Comparison of ENCODE assay signal across 1 cellular context in genomic region chr19:12666305-12667048, GRCh38.
TF ChIP-seq lines count a peak whose summit lies in the region.

TSS of gene MAN2B1 (minus strand) at chr19:12666742. CDS start at chr19:12666701, 41 bp downstream.
A gene with protein sequence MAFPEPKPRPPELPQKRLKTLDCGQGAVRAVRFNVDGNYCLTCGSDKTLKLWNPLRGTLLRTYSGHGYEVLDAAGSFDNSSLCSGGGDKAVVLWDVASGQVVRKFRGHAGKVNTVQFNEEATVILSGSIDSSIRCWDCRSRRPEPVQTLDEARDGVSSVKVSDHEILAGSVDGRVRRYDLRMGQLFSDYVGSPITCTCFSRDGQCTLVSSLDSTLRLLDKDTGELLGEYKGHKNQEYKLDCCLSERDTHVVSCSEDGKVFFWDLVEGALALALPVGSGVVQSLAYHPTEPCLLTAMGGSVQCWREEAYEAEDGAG (plus strand): TSS chr19:12666807. CDS start chr19:12669791, 2,984 bp downstream.

TF ChIP-seq in K562, 482 proteins besides CTCF, POLR2A, EP300 and RAD21 (continues in another document):
- TF ChIP-seq ZNF445 (CRISPR knock-in tag; IDR thresholded peaks at IDR 0.05; ENCODE audit: low read depth): no peak
- TF ChIP-seq, protein P1, sequence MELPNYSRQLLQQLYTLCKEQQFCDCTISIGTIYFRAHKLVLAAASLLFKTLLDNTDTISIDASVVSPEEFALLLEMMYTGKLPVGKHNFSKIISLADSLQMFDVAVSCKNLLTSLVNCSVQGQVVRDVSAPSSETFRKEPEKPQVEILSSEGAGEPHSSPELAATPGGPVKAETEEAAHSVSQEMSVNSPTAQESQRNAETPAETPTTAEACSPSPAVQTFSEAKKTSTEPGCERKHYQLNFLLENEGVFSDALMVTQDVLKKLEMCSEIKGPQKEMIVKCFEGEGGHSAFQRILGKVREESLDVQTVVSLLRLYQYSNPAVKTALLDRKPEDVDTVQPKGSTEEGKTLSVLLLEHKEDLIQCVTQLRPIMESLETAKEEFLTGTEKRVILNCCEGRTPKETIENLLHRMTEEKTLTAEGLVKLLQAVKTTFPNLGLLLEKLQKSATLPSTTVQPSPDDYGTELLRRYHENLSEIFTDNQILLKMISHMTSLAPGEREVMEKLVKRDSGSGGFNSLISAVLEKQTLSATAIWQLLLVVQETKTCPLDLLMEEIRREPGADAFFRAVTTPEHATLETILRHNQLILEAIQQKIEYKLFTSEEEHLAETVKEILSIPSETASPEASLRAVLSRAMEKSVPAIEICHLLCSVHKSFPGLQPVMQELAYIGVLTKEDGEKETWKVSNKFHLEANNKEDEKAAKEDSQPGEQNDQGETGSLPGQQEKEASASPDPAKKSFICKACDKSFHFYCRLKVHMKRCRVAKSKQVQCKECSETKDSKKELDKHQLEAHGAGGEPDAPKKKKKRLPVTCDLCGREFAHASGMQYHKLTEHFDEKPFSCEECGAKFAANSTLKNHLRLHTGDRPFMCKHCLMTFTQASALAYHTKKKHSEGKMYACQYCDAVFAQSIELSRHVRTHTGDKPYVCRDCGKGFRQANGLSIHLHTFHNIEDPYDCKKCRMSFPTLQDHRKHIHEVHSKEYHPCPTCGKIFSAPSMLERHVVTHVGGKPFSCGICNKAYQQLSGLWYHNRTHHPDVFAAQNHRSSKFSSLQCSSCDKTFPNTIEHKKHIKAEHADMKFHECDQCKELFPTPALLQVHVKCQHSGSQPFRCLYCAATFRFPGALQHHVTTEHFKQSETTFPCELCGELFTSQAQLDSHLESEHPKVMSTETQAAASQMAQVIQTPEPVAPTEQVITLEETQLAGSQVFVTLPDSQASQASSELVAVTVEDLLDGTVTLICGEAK (IDR thresholded peaks at IDR 0.05): 0 out of 2 replicates have a peak, but pooled peaks have one; percentile 14
- TF ChIP-seq, protein P1 (CRISPR knock-in tag; IDR thresholded peaks at IDR 0.05): no peak
- TF ChIP-seq CBX1 (IDR thresholded peaks at IDR 0.05; ENCODE audit: low read depth): 0 out of 2 replicates have a peak, but pooled peaks have one; percentile 6
- no peak for TF ChIP-seq GABPA (tag; conservative IDR thresholded peaks at IDR 0.05; ENCODE audit: low read depth)
- TF ChIP-seq PHF8 (IDR thresholded peaks at IDR 0.05; ENCODE audit: borderline replicate concordance, low read length): peak; percentile 78; the same call in 1 of the 2 replicates
- no peak for TF ChIP-seq PKNOX1 (IDR thresholded peaks at IDR 0.05)
- no peak for TF ChIP-seq FOXM1 (IDR thresholded peaks at IDR 0.05; ENCODE audit: low read depth)
- no peak for TF ChIP-seq FOXM1 (CRISPR knock-in tag; IDR thresholded peaks at IDR 0.05; ENCODE audit: low read depth)
- TF ChIP-seq, protein P2, sequence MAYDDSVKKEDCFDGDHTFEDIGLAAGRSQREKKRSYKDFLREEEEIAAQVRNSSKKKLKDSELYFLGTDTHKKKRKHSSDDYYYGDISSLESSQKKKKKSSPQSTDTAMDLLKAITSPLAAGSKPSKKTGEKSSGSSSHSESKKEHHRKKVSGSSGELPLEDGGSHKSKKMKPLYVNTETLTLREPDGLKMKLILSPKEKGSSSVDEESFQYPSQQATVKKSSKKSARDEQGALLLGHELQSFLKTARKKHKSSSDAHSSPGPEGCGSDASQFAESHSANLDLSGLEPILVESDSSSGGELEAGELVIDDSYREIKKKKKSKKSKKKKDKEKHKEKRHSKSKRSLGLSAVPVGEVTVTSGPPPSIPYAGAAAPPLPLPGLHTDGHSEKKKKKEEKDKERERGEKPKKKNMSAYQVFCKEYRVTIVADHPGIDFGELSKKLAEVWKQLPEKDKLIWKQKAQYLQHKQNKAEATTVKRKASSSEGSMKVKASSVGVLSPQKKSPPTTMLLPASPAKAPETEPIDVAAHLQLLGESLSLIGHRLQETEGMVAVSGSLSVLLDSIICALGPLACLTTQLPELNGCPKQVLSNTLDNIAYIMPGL (CRISPR knock-in tag; IDR thresholded peaks at IDR 0.05): no peak
- no peak for TF ChIP-seq TFE3 (CRISPR knock-in tag; IDR thresholded peaks at IDR 0.05)
- no peak for TF ChIP-seq ZKSCAN1 (IDR thresholded peaks at IDR 0.05; ENCODE audit: low read depth, low read length)
- no peak for TF ChIP-seq THRB (CRISPR knock-in tag; conservative IDR thresholded peaks at IDR 0.05)
- no peak for TF ChIP-seq PBX2 (CRISPR knock-in tag; IDR thresholded peaks at IDR 0.05; ENCODE audit: low read depth)
- no peak for TF ChIP-seq PBX2 (tag; conservative IDR thresholded peaks at IDR 0.05; ENCODE audit: low read depth)
- TF ChIP-seq RCOR1 (IDR thresholded peaks at IDR 0.05; ENCODE audit: borderline replicate concordance in 1 of 2, low read depth in 2 of 2, low read length in 2 of 2): 0 out of 4 replicates have a peak, but pooled peaks of 1 of the 2 experiments have one; percentile 6
- TF ChIP-seq ZNF280B (CRISPR knock-in tag; IDR thresholded peaks at IDR 0.05): no peak
- TF ChIP-seq L3MBTL2 (IDR thresholded peaks at IDR 0.05): peak; percentile 33; the same call in 1 of the 2 replicates
- TF ChIP-seq ILF3 (IDR thresholded peaks at IDR 0.05; ENCODE audit: borderline replicate concordance): no peak
- no peak for TF ChIP-seq BCL6 (CRISPR knock-in tag; IDR thresholded peaks at IDR 0.05)
- no peak for TF ChIP-seq ARID2 (IDR thresholded peaks at IDR 0.05)
- peak in 1 of 2 experiments; percentile 51; a peak in 2 of 4 replicates for TF ChIP-seq SIN3A (IDR thresholded peaks at IDR 0.05; ENCODE audit: borderline replicate concordance in 2 of 2, control insufficient read depth in 1 of 2, low read depth in 2 of 2, low read length in 2 of 2)
- no peak for TF ChIP-seq POLR3G (IDR thresholded peaks at IDR 0.05; ENCODE audit: extremely low read depth, insufficient read length, insufficient replicate concordance)
- TF ChIP-seq SETDB1 (IDR thresholded peaks at IDR 0.05; ENCODE audit: low read length): no peak
- TF ChIP-seq E2F1 (CRISPR knock-in tag; IDR thresholded peaks at IDR 0.05): peak; percentile 42; the same call in 1 of the 2 replicates
- TF ChIP-seq SRSF3 (IDR thresholded peaks at IDR 0.05; ENCODE audit: insufficient read depth, low read length): no peak
- 0 out of 2 replicates have a peak, but pooled peaks have one; percentile 10 for TF ChIP-seq ZNF41 (CRISPR knock-in tag; conservative IDR thresholded peaks at IDR 0.05)
- no peak for TF ChIP-seq ELF4 (CRISPR knock-in tag; IDR thresholded peaks at IDR 0.05)
- TF ChIP-seq MED1 (CRISPR knock-in tag; IDR thresholded peaks at IDR 0.05; ENCODE audit: borderline replicate concordance): no peak
- TF ChIP-seq MITF (IDR thresholded peaks at IDR 0.05): no peak
- no peak for TF ChIP-seq TCF7L2 (IDR thresholded peaks at IDR 0.05; ENCODE audit: low read depth, low read length)
- no peak for TF ChIP-seq ETV1 (tag; conservative IDR thresholded peaks at IDR 0.05; ENCODE audit: low read depth)
- TF ChIP-seq RBM34 (IDR thresholded peaks at IDR 0.05; ENCODE audit: borderline replicate concordance, insufficient read depth, low read length): no peak
